In the genomic region with DNA sequence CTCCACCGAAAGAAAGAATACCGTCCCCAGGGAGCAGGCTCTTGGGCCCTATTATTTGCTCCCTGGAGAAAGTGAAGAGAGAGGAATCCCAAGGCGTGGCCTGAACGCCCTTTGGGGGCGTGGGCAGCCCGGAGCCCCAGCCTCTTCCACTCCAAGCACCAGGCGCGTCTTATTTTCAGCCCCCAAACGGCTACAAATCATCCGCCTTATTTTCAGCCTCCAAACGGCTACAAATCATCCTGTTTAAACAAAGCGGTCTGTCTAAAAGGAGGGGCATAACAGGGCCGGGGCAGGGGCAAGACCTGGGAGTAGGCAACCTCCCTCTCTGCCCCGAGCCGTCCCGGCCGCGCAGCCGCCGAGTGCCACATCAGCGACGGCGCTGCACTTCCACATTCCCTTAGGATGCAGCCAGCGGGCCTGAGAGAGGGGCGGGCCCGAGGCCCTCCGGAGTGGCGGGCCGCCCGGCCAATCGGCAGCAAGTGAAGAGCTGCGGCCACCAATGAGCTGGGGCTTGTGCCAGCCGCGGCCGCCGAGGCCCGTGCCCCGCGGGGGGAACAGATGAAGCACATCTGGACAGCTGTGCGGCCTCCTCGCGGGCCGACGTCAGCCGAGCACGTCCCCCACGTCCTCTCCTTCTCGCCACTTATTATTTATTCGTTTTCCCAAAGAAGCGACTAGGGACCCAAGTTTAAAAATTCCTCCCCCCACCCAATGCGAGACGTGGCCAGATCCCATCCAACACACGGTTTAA, we compare ENCODE assay signal across 8 cellular contexts. TPM values are rescaled to one million over a fixed set of nuclear protein-coding genes. Genes with fewer than 3 reads are reported as not detected.
DNase-seq lines count a peak whose midpoint lies in the region; ATAC-seq and TF ChIP-seq lines count a peak whose summit lies in the region.

A gene with protein sequence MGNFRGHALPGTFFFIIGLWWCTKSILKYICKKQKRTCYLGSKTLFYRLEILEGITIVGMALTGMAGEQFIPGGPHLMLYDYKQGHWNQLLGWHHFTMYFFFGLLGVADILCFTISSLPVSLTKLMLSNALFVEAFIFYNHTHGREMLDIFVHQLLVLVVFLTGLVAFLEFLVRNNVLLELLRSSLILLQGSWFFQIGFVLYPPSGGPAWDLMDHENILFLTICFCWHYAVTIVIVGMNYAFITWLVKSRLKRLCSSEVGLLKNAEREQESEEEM (plus strand): TSS at position 561 of the 751 bp plus-strand sequence. CDS start 62,593 bp downstream, outside the sequence.

- in situ Hi-C loops in GM18951 (cut with MboI; ENCODE audit: low sequenced_read_pairs, unreplicated experiment) = no loop called here

- TF ChIP-seq CTCF in AG04450 (IDR thresholded peaks at IDR 0.05; ENCODE audit: low read depth, low read length) = 0 out of 2 replicates have a peak, but pooled peaks have one; percentile 3
- peak; percentile 20 for TF ChIP-seq CTCF in chondrocyte (IDR thresholded peaks at IDR 0.05)

- H3K4me1 Mint-ChIP-seq in chondrocyte (ENCODE audit: low read depth) = peaks cover 43% of the 10 kb centered on the region

- peak within 1 kb of the TSS; percentile 98 for H3K27ac Mint-ChIP-seq in chondrocyte (ENCODE audit: unreplicated experiment)

- ATAC-seq in HG03159 (IDR thresholded peaks at IDR 0.05; ENCODE audit: unreplicated experiment) = peak; percentile 98

- peak within 1 kb of the TSS; percentile 88 for H3K4me3 Mint-ChIP-seq in chondrocyte (ENCODE audit: unreplicated experiment)

- peak within 1 kb of the TSS; percentile 99 for H3K27ac ChIP-seq in AG04450 (ENCODE audit: low read depth, low read length)

- DNase-seq in AG04450 (ENCODE audit: low read depth, low spot score) (peak; percentile 85), NCI-H2227 treated with DMSO at 0.1 percent for 48 hours (lab: John Stamatoyannopoulos, UW) (peak; percentile 89), chondrocyte (ENCODE audit: low spot score) (peak; percentile 99), kidney glomerular epithelial cell (lab: John Stamatoyannopoulos, UW) (peak; percentile 97)
- DNase-seq in activated CD4-positive, alpha-beta T cell treated with anti-CD3 and anti-CD28 coated beads for 1 hour = peak; percentile 62
- DNase-seq in stimulated activated CD4-positive, alpha-beta T cell treated with anti-CD3 and anti-CD28 coated beads, Interleukin-15, amount 100 ng/mL, for 24 hours = peak; percentile 92

- TF ChIP-seq POLR2A in GM18951 (IDR thresholded peaks at IDR 0.05; ENCODE audit: extremely low read depth, insufficient read depth, insufficient read length) = peak; percentile 78

- peaks cover 4% of the 10 kb centered on the region for H3K36me3 Mint-ChIP-seq in chondrocyte (ENCODE audit: low read depth)

- no peaks in the 10 kb centered on the region for H3K27me3 Mint-ChIP-seq in chondrocyte (ENCODE audit: low read depth)

- POLR2A ChIA-PET in AG04450 (lab: Yijun Ruan, JAX) = interaction anchor here (0.6 to 1.3 kb wide), 20 partner anchors 13 to 1185 kb away, joined by 3 to 14 read pairs (median 4); a partner anchor contains a TSS

- H3K27me3 ChIP-seq in AG04450 (ENCODE audit: control insufficient read depth, insufficient read depth, low read length) = peaks cover 3% of the 10 kb centered on the region

- no peaks in the 10 kb centered on the region for H3K9me3 ChIP-seq in AG04450 (ENCODE audit: control insufficient read depth, insufficient read depth, low read length)

- peak within 1 kb of the TSS; percentile 66 for H3K4me3 ChIP-seq in AG04450 (ENCODE audit: low read depth, low read length)

- CTCF ChIA-PET in AG04450 (lab: Charles Lee) = interaction anchor here (0.7 to 1.6 kb wide), 6 partner anchors 10 to 221 kb away, joined by 3 to 10 read pairs (median 8); no protein-coding TSS in a partner anchor

- H3K9me3 Mint-ChIP-seq in chondrocyte (ENCODE audit: low read depth) = peaks cover 11% of the 10 kb centered on the region

RNA-seq across cellular contexts. Expression of the gene that starts here (rescaled TPM):
- polyA plus RNA-seq in AG04450 (2011; rRNA removed) = 33.0 and 42.8 TPM in 2 replicates
- 9.9 and 18.3 TPM in 2 replicates for polyA minus RNA-seq in AG04450 (2011; rRNA and poly(A)+ RNA removed)
- 69.1 to 72.3 TPM (median 71.4 TPM) in 3 replicates for total RNA-seq in chondrocyte

Comparison
In these comparisons a context has a peak if more than half of its experiments do, and no peak if none do; other contexts are left out.
1. Peak in every context shown above with its lines: DNase-seq, ATAC-seq, H3K4me3 ChIP-seq and H3K27ac ChIP-seq.